ENCODE assay signal across 8 cellular contexts in genomic region chr15:63600646-63601025, GRCh38. TPM values are rescaled to one million over a fixed set of nuclear protein-coding genes. Genes with fewer than 3 reads are reported as not detected.
DNase-seq lines count a peak whose midpoint lies in the region; ATAC-seq and TF ChIP-seq lines count a peak whose summit lies in the region.

No MANE protein-coding gene starts in this region.

- intact Hi-C loops in OCI-LY7 (cut with micrococcal nuclease; ENCODE audit: unreplicated experiment): no loop called here

- H3K4me1 ChIP-seq in OCI-LY7 (ENCODE audit: insufficient read depth, low read length, poor library complexity, severe bottlenecking) (peaks cover 50% of the 10 kb centered on the region), esophagus (ENCODE audit: control insufficient read depth in 2 of 2, insufficient read depth in 2 of 2, low read length in 1 of 2) (peaks cover 0 to 2% of the 10 kb centered on the region in 2 donors), muscle layer of duodenum (ENCODE audit: control insufficient read depth in 1 of 2, insufficient read depth in 2 of 2, low read length in 2 of 2) (peaks cover 14 to 21% of the 10 kb centered on the region in 2 donors)

- WGBS in esophagus, 2 donors: 1% methylated on average over 47 to 58 of the region's 58 CpGs

- H3K36me3 ChIP-seq in OCI-LY7 (ENCODE audit: insufficient read depth, low read length): no peaks in the 10 kb centered on the region
- H3K36me3 ChIP-seq in esophagus (ENCODE audit: control insufficient read depth in 2 of 2, insufficient read depth in 2 of 2, low read length in 1 of 2): no peaks in the 10 kb centered on the region
- H3K36me3 ChIP-seq in muscle layer of duodenum (ENCODE audit: control insufficient read depth in 1 of 2, insufficient read depth in 2 of 2, low read length in 2 of 2): no peaks in the 10 kb centered on the region

- no peak for TF ChIP-seq CTCF in OCI-LY7 (conservative IDR thresholded peaks at IDR 0.05; ENCODE audit: low read length)

- BruUV-seq in OCI-LY7 (replicated peaks; lab: Mats Ljungman, UMichigan): no TSS peak

- CTCF ChIA-PET in OCI-LY7 (lab: Charles Lee; ENCODE audit: unreplicated experiment): no interaction called here

- H3K9me2 ChIP-seq in OCI-LY7 (ENCODE audit: insufficient read depth, low read length): no peaks in the 10 kb centered on the region

- H3K9me3 ChIP-seq in OCI-LY7 (ENCODE audit: low read length) (no peaks in the 10 kb centered on the region), esophagus (ENCODE audit: control insufficient read depth in 2 of 2, insufficient read depth in 1 of 2, low read depth in 1 of 2, low read length in 1 of 2) (no peaks in the 10 kb centered on the region), muscle layer of duodenum (ENCODE audit: control insufficient read depth in 1 of 2, low read length in 2 of 2) (no peaks in the 10 kb centered on the region)

- no peak overlapping the region for H2AFZ ChIP-seq in OCI-LY7 (ENCODE audit: low read length)

- ATAC-seq in GM21423 (IDR thresholded peaks at IDR 0.05; ENCODE audit: unreplicated experiment): peak; percentile 65

- H3K4me3 ChIP-seq in OCI-LY7 (ENCODE audit: low read depth, low read length, poor library complexity, severe bottlenecking) (no peak overlapping the region), esophagus (ENCODE audit: low read depth in 1 of 2, low read length in 2 of 2) (peak overlapping the region; percentile 69 to 73), muscle layer of duodenum (ENCODE audit: low read depth in 1 of 2, low read length in 2 of 2) (peak overlapping the region; percentile 82 to 83)

- POLR2A ChIA-PET in OCI-LY7 (lab: Charles Lee): interaction anchor here (1.1 kb wide), 1 partner anchor 9 kb away, joined by 3 read pairs; no protein-coding TSS in a partner anchor

- DNase-seq in DMS 273 treated with DMSO at 0.1 percent for 48 hours (lab: John Stamatoyannopoulos, UW) (peak; percentile 66), HUDEP-2 (lab: John Stamatoyannopoulos, UW; ENCODE audit: unreplicated experiment in 76 of 76) (peak in 74 of 76 experiments; percentile 21 to 92 (median 81)), OCI-LY7 (ENCODE audit: low spot score) (no peak), activated T-cell treated with anti-CD3 and anti-CD28 coated beads for 48 hours (ENCODE audit: low read depth) (peak; percentile 94)
- DNase-seq in stimulated activated CD8-positive, alpha-beta memory T cell treated with anti-CD3 and anti-CD28 coated beads, Interleukin-7, amount 100 ng/mL, for 1 hour (ENCODE audit: low read depth in 2 of 2): peak; percentile 73 to 76

- H4K20me1 ChIP-seq in OCI-LY7 (ENCODE audit: insufficient read depth, low read length): no peaks in the 10 kb centered on the region; the same call in 1 of the 2 replicates

- no peak overlapping the region for H3K27ac ChIP-seq in OCI-LY7 (ENCODE audit: low read depth, low read length, poor library complexity, severe bottlenecking)
- peak overlapping the region; percentile 84 to 92 for H3K27ac ChIP-seq in esophagus (ENCODE audit: low read depth in 2 of 2, low read length in 1 of 2)
- H3K27ac ChIP-seq in muscle layer of duodenum (ENCODE audit: low read length): peak overlapping the region; percentile 71

- no peaks in the 10 kb centered on the region for H3K27me3 ChIP-seq in esophagus (ENCODE audit: control insufficient read depth in 1 of 2, insufficient read depth in 2 of 2, low read length in 2 of 2)
- H3K27me3 ChIP-seq in muscle layer of duodenum (ENCODE audit: low read depth, low read length): no peaks in the 10 kb centered on the region

- H3K4me2 ChIP-seq in OCI-LY7 (ENCODE audit: low read length): peak overlapping the region; percentile 55; the same call in 1 of the 2 replicates

- no peaks in the 10 kb centered on the region for H3K79me2 ChIP-seq in OCI-LY7 (ENCODE audit: insufficient read depth, low read depth, low read length)

RNA-seq across cellular contexts. Expression of gene FBXL22, which starts 3.4 kb away (rescaled TPM):
- 0.19 and 0.62 TPM in 2 replicates for total RNA-seq in OCI-LY7 (2014; rRNA removed; shearing (Covaris generic))
- total RNA-seq in OCI-LY7 (2022): 0.37 TPM in 1 of 2 replicates, not detected in the other
- 1 to 10 TPM; 2.8 to 4.5 TPM for polyA plus RNA-seq in esophagus
